ENCODE assay signal across 11 cellular contexts in genomic region chr6:41757931-41758640, GRCh38.
DNase-seq lines count a peak whose midpoint lies in the region; ATAC-seq and TF ChIP-seq lines count a peak whose summit lies in the region.
"Had no signal": no experiment of that assay in that cellular context is flagged by ENCODE, and none has a peak within 500 bp of the region (broad histone marks: within the 10 kb centered on the region; RNA-seq: fewer than 3 reads in every experiment).

No MANE protein-coding gene starts in this region.

- H3K9me3 ChIP-seq in HEK293 (ENCODE audit: control insufficient read depth, insufficient read depth, low read depth, low read length): no peaks in the 10 kb centered on the region
- H3K9me3 ChIP-seq: ascending aorta, heart right ventricle, MG63, tibial artery had no signal

- no peak for TF ChIP-seq CTCF in HEK293 (tag by site-specific recombination; IDR thresholded peaks at IDR 0.05)

- H3K27ac ChIP-seq in HEK293 (ENCODE audit: extremely low read depth, low read depth, low read length): no peak overlapping the region
- H3K27ac ChIP-seq: ascending aorta, heart right ventricle, tibial artery had no signal

- no peak for ATAC-seq in GM21381 (IDR thresholded peaks at IDR 0.05; ENCODE audit: unreplicated experiment)
- ATAC-seq: activated CD8-positive, alpha-beta T cell treated with anti-CD3 and anti-CD28 coated beads for 36 hours; PC-3 had no signal

- no peaks in the 10 kb centered on the region for H3K36me3 ChIP-seq in HEK293 (ENCODE audit: control insufficient read depth in 2 of 2, insufficient read depth in 1 of 2, low read length in 2 of 2)
- H3K36me3 ChIP-seq: ascending aorta, heart right ventricle, MG63, tibial artery had no signal

- DNase-seq in kidney glomerular epithelial cell (lab: John Stamatoyannopoulos, UW): peak; percentile 15
- no peak for DNase-seq in effector CD4-positive, alpha-beta T cell
- DNase-seq: activated CD8-positive, alpha-beta T cell treated with anti-CD3 and anti-CD28 coated beads for 36 hours; heart right ventricle; MG63; NCI-H187 treated with DMSO at 0.1 percent for 48 hours; PC-3; tibial artery had no signal

- POLR2A ChIA-PET in HEK293 (lab: Yijun Ruan, JAX): no interaction called here

- H3K4me3 ChIP-seq in HEK293 (ENCODE audit: low read depth, low read length): no peak overlapping the region
- H3K4me3 ChIP-seq: ascending aorta, heart right ventricle, MG63, tibial artery had no signal

- CTCF ChIA-PET in HEK293 (lab: Yijun Ruan, JAX): interaction anchor here (0.7 kb wide), 1 partner anchor 163 kb away, joined by 4 read pairs; the partner anchor contains the start of gene MED20

- no peaks in the 10 kb centered on the region for H3K4me1 ChIP-seq in HEK293 (ENCODE audit: control insufficient read depth, insufficient read depth, low read length)
- H3K4me1 ChIP-seq: ascending aorta, heart right ventricle, tibial artery had no signal

TF ChIP-seq in HEK293, 187 proteins besides CTCF, POLR2A, EP300 and RAD21:
- no peak for TF ChIP-seq ZNF121 (tag by site-specific recombination; IDR thresholded peaks at IDR 0.05)
- TF ChIP-seq EGR2 (tag by site-specific recombination; IDR thresholded peaks at IDR 0.05; ENCODE audit: low read depth): peak; percentile 86
- no peak for TF ChIP-seq ZBTB48 (tag by site-specific recombination; IDR thresholded peaks at IDR 0.05)
- TF ChIP-seq MYNN (tag by site-specific recombination; IDR thresholded peaks at IDR 0.05; ENCODE audit: borderline replicate concordance): no peak
- TF ChIP-seq ZNF354C (tag by site-specific recombination; IDR thresholded peaks at IDR 0.05; ENCODE audit: borderline replicate concordance, low read depth): no peak
- no peak for TF ChIP-seq ZNF37A (tag by site-specific recombination; IDR thresholded peaks at IDR 0.05)
- TF ChIP-seq OSR2 (tag by site-specific recombination; IDR thresholded peaks at IDR 0.05): no peak
- TF ChIP-seq ZNF350 (tag by site-specific recombination; IDR thresholded peaks at IDR 0.05): no peak
- TF ChIP-seq ZNF704 (tag by site-specific recombination; IDR thresholded peaks at IDR 0.05): no peak
- TF ChIP-seq ZNF214 (tag by site-specific recombination; IDR thresholded peaks at IDR 0.05; ENCODE audit: borderline replicate concordance): no peak
- TF ChIP-seq ZFHX2 (tag by site-specific recombination; conservative IDR thresholded peaks at IDR 0.05): peak; percentile 83
- no peak for TF ChIP-seq KLF17 (tag by site-specific recombination; IDR thresholded peaks at IDR 0.05)
- TF ChIP-seq BCL11A (tag by site-specific recombination; IDR thresholded peaks at IDR 0.05; ENCODE audit: low read depth): no peak
- no peak for TF ChIP-seq ZNF366 (tag by site-specific recombination; conservative IDR thresholded peaks at IDR 0.05)
- TF ChIP-seq, protein P1, sequence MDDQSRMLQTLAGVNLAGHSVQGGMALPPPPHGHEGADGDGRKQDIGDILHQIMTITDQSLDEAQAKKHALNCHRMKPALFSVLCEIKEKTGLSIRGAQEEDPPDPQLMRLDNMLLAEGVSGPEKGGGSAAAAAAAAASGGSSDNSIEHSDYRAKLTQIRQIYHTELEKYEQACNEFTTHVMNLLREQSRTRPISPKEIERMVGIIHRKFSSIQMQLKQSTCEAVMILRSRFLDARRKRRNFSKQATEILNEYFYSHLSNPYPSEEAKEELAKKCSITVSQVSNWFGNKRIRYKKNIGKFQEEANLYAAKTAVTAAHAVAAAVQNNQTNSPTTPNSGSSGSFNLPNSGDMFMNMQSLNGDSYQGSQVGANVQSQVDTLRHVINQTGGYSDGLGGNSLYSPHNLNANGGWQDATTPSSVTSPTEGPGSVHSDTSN (CRISPR knock-in tag; IDR thresholded peaks at IDR 0.05): no peak
- no peak for TF ChIP-seq ZNF830 (tag by site-specific recombination; IDR thresholded peaks at IDR 0.05; ENCODE audit: low read depth)
- TF ChIP-seq TCF7L2 (IDR thresholded peaks at IDR 0.05; ENCODE audit: borderline replicate concordance, low read depth, low read length): no peak
- no peak for TF ChIP-seq ZNF837 (tag by site-specific recombination; IDR thresholded peaks at IDR 0.05)
- no peak for TF ChIP-seq ZNF112 (tag by site-specific recombination; IDR thresholded peaks at IDR 0.05)
- TF ChIP-seq SCRT2 (tag by site-specific recombination; IDR thresholded peaks at IDR 0.05): peak; percentile 75
